ENCODE assay signal across 11 cellular contexts in genomic region chr14:100536721-100537700, GRCh38. TPM values are rescaled to one million over a fixed set of nuclear protein-coding genes. Genes with fewer than 3 reads are reported as not detected.
DNase-seq lines count a peak whose midpoint lies in the region; ATAC-seq and TF ChIP-seq lines count a peak whose summit lies in the region.
"Had no signal": no experiment of that assay in that cellular context is flagged by ENCODE, and none has a peak within 500 bp of the region (broad histone marks: within the 10 kb centered on the region; RNA-seq: fewer than 3 reads in every experiment).

No MANE protein-coding gene starts in this region.

- TF ChIP-seq CTCF in WERI-Rb-1 (IDR thresholded peaks at IDR 0.05; ENCODE audit: low read depth, low read length) = no peak

- H3K27me3 ChIP-seq in WERI-Rb-1 (ENCODE audit: insufficient read depth, low read depth, severe bottlenecking) = no peaks in the 10 kb centered on the region

- no peak for ATAC-seq in Right ventricle myocardium inferior
- ATAC-seq in activated CD8-positive, alpha-beta T cell treated with anti-CD3 and anti-CD28 coated beads, Interleukin-2, amount 10 ng/mL, durations not matched to agents 7 days and 5 days = no peak
- ATAC-seq: naive thymus-derived CD4-positive, alpha-beta T cell had no signal

- CTCF ChIA-PET in activated CD8-positive, alpha-beta T cell treated with anti-CD3 and anti-CD28 coated beads, Interleukin-2, amount 10 ng/mL, durations not matched to agents 7 days and 5 days (lab: Charles Lee) = interaction anchor here (1.0 kb wide), 1 partner anchor 116 kb away, joined by 3 read pairs; no protein-coding TSS in a partner anchor

- H3K4me1 Mint-ChIP-seq in activated CD8-positive, alpha-beta T cell treated with anti-CD3 and anti-CD28 coated beads, Interleukin-2, amount 10 ng/mL, durations not matched to agents 7 days and 5 days (ENCODE audit: low read depth) = peaks cover 21% of the 10 kb centered on the region

- H3K9me3 Mint-ChIP-seq in activated CD8-positive, alpha-beta T cell treated with anti-CD3 and anti-CD28 coated beads, Interleukin-2, amount 10 ng/mL, durations not matched to agents 7 days and 5 days (ENCODE audit: insufficient read depth) = no peaks in the 10 kb centered on the region
- H3K9me3 Mint-ChIP-seq: CD8-positive, alpha-beta memory T cell; naive thymus-derived CD4-positive, alpha-beta T cell had no signal

- DNase-seq in Daoy (ENCODE audit: low read depth) (peak; percentile 3), WERI-Rb-1 (peak; percentile 3), Right ventricle myocardium inferior (ENCODE audit: missing footprints) (peak; percentile 44), posterior vena cava (ENCODE audit: low spot score) (peak; percentile 56), DMS53 treated with DMSO at 0.1 percent for 48 hours (lab: John Stamatoyannopoulos, UW; ENCODE audit: unreplicated experiment) (no peak), NCI-H526 treated with DMSO at 0.1 percent for 48 hours (lab: John Stamatoyannopoulos, UW) (no peak), DMS 273 (lab: John Stamatoyannopoulos, UW; ENCODE audit: unreplicated experiment) (no peak)
- DNase-seq in activated CD8-positive, alpha-beta T cell treated with anti-CD3 and anti-CD28 coated beads, Interleukin-2, amount 10 ng/mL, durations not matched to agents 7 days and 5 days = no peak
- DNase-seq: NCI-H187 had no signal

- H3K4me3 ChIP-seq in WERI-Rb-1 (ENCODE audit: low read depth, low read length) = no peak overlapping the region

- no peak overlapping the region for H3K27ac Mint-ChIP-seq in activated CD8-positive, alpha-beta T cell treated with anti-CD3 and anti-CD28 coated beads, Interleukin-2, amount 10 ng/mL, durations not matched to agents 7 days and 5 days

- no peak overlapping the region for H3K27ac ChIP-seq in WERI-Rb-1

- H3K36me3 ChIP-seq in WERI-Rb-1 = no peaks in the 10 kb centered on the region

- H3K36me3 Mint-ChIP-seq in activated CD8-positive, alpha-beta T cell treated with anti-CD3 and anti-CD28 coated beads, Interleukin-2, amount 10 ng/mL, durations not matched to agents 7 days and 5 days (ENCODE audit: low read depth) = no peaks in the 10 kb centered on the region
- H3K36me3 Mint-ChIP-seq: naive thymus-derived CD4-positive, alpha-beta T cell had no signal

- H3K9me3 ChIP-seq in WERI-Rb-1 (ENCODE audit: severe bottlenecking) = no peaks in the 10 kb centered on the region

- intact Hi-C loops in Right ventricle myocardium inferior (cut with DNase I) (no loop called here), posterior vena cava (cut with DNase I) (no loop called here)

- H3K4me3 Mint-ChIP-seq in activated CD8-positive, alpha-beta T cell treated with anti-CD3 and anti-CD28 coated beads, Interleukin-2, amount 10 ng/mL, durations not matched to agents 7 days and 5 days = no peak overlapping the region
- H3K4me3 Mint-ChIP-seq: naive thymus-derived CD4-positive, alpha-beta T cell had no signal

- no peaks in the 10 kb centered on the region for H3K27me3 Mint-ChIP-seq in activated CD8-positive, alpha-beta T cell treated with anti-CD3 and anti-CD28 coated beads, Interleukin-2, amount 10 ng/mL, durations not matched to agents 7 days and 5 days (ENCODE audit: low read depth)
- H3K27me3 Mint-ChIP-seq: CD8-positive, alpha-beta memory T cell; naive thymus-derived CD4-positive, alpha-beta T cell had no signal

- POLR2A ChIA-PET in activated CD8-positive, alpha-beta T cell treated with anti-CD3 and anti-CD28 coated beads, Interleukin-2, amount 10 ng/mL, durations not matched to agents 7 days and 5 days (lab: Charles Lee) = no interaction called here

RNA-seq across cellular contexts. Expression of gene BEGAIN, which starts 50.2 kb away (rescaled TPM):
- total RNA-seq in Daoy (2014; rRNA removed; shearing (Covaris generic)) = 14.1 and 18.6 TPM in 2 replicates
- total RNA-seq in Right ventricle myocardium inferior (0.68 TPM), posterior vena cava (1 to 10 TPM in 1 of 2 donors, under 1 TPM in 1; 0.56 to 1.2 TPM)
- total RNA-seq in activated CD8-positive, alpha-beta T cell treated with anti-CD3 and anti-CD28 coated beads, Interleukin-2, amount 10 ng/mL, durations not matched to agents 7 days and 5 days = 1 to 10 TPM in 1 of 2 experiments, under 1 TPM in 1; 0.70 to 1.2 TPM

Comparison
In these comparisons a context has a peak if more than half of its experiments do, and no peak if none do; other contexts are left out.
1. DNase-seq: peak in Daoy (single experiment), WERI-Rb-1 (single experiment), Right ventricle myocardium inferior (single experiment) and posterior vena cava (single experiment); none in DMS53 treated with DMSO at 0.1 percent for 48 hours (single experiment), activated CD8-positive, alpha-beta T cell treated with anti-CD3 and anti-CD28 coated beads, Interleukin-2, amount 10 ng/mL, durations not matched to agents 7 days and 5 days (single experiment), NCI-H526 treated with DMSO at 0.1 percent for 48 hours (single experiment) and DMS 273 (single experiment).